13 cellular contexts compared by ENCODE assay signal in the genomic region with DNA sequence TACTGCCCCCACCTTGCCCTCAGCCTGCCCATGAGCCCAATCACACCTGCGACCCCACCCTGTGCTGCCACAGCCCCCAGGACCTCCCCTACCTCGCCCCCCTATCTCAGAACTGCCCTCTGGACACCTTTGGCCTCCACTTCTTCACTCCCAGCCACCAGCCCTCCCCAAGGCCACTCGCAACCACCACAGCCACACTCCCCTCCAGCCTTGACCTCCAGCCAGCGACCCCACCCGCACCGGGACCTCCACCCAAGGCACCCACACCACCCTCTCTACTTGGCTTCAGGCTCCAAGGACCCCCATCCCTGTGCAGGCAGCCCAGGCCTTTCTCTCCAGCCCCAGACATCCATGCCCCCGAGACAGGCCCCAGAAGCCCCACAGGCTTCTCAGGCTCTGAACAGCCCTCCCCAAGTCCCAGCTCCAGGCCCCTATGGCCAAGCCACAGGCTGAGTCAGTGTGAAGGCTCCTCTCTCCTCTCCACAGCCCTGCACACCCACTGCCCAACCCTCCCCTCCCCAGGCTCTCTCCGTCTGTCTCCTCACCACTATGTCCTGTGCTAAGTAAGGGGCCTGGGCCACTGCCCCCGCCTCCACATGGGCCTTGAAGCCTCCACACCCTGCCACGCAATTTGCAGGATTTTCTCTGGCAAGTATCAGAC. TPM values are rescaled to one million over a fixed set of nuclear protein-coding genes. Genes with fewer than 3 reads are reported as not detected.
A peak's percentile ranks its signal among the peaks of the same experiment; 100 is the strongest.
DNase-seq lines count a peak whose midpoint lies in the region; ATAC-seq and TF ChIP-seq lines count a peak whose summit lies in the region.
"Had no signal": no experiment of that assay in that cellular context is flagged by ENCODE, and none has a peak within 500 bp of the region (broad histone marks: within the 10 kb centered on the region; RNA-seq: fewer than 3 reads in every experiment).

No MANE protein-coding gene starts in this region.

- H3K4me2 ChIP-seq in BLaER1: peak overlapping the region; percentile 78

- 65 to 75% (median 66%) methylated on average over 10 of the region's 10 CpGs for WGBS in psoas muscle, 3 donors
- 83% methylated on average over 10 of the region's 10 CpGs for WGBS in prostate gland

- intact Hi-C loops in psoas muscle (cut with DNase I): loop anchor here in 1 of 2 donors (5.0 kb wide), 1 partner anchor 88 kb away; a partner anchor contains a TSS
- intact Hi-C loops in prostate gland (cut with DNase I): loop anchor here (5.0 kb wide), 1 partner anchor 138 kb away; a partner anchor contains a TSS

- no peak for DNase-seq in WERI-Rb-1
- peak; percentile 45 for DNase-seq in fibroblast of pulmonary artery (ENCODE audit: low read depth)
- DNase-seq in psoas muscle: no peak
- DNase-seq in NCI-H146 treated with DMSO at 0.1 percent for 48 hours (lab: John Stamatoyannopoulos, UW; ENCODE audit: unreplicated experiment): no peak
- no peak for DNase-seq in prostate gland (ENCODE audit: low spot score)
- no peak for DNase-seq in NCI-H2171 treated with DMSO at 0.1 percent for 48 hours (lab: John Stamatoyannopoulos, UW)
- DNase-seq: activated CD8-positive, alpha-beta memory T cell treated with anti-CD3 and anti-CD28 coated beads for 24 hours; immature natural killer cell; NCI-H1694 treated with DMSO at 0.1 percent for 48 hours; SIG-M5 had no signal

- peaks cover 23% of the 10 kb centered on the region for H3K27me3 ChIP-seq in BLaER1
- no peaks in the 10 kb centered on the region for H3K27me3 ChIP-seq in WERI-Rb-1 (ENCODE audit: insufficient read depth, low read depth, severe bottlenecking)
- no peaks in the 10 kb centered on the region for H3K27me3 ChIP-seq in psoas muscle (ENCODE audit: insufficient read depth in 3 of 3, low read length in 2 of 3)
- no peaks in the 10 kb centered on the region for H3K27me3 ChIP-seq in prostate gland (replicated peaks; ENCODE audit: insufficient read depth)
- H3K27me3 ChIP-seq: suprapubic skin had no signal

- ATAC-seq in psoas muscle: peak; percentile 12 to 19 (median 14)
- ATAC-seq in HG03354 (IDR thresholded peaks at IDR 0.05; ENCODE audit: poor library complexity, severe bottlenecking, unreplicated experiment): no peak

- no peak for TF ChIP-seq POLR2A in prostate gland (IDR thresholded peaks at IDR 0.05)

- H3K9ac ChIP-seq in BLaER1: 0 out of 2 replicates have a peak overlapping the region, but pooled peaks have one; percentile 46

- H3K9me3 ChIP-seq in BLaER1: no peaks in the 10 kb centered on the region
- H3K9me3 ChIP-seq in WERI-Rb-1 (ENCODE audit: severe bottlenecking): no peaks in the 10 kb centered on the region
- H3K9me3 ChIP-seq in psoas muscle: no peaks in the 10 kb centered on the region
- H3K9me3 ChIP-seq in prostate gland: no peaks in the 10 kb centered on the region
- H3K9me3 ChIP-seq: suprapubic skin had no signal

- no peaks in the 10 kb centered on the region for H4K20me1 ChIP-seq in BLaER1

- peaks cover 3% of the 10 kb centered on the region; the same call in 1 of the 2 replicates for H3K36me3 ChIP-seq in BLaER1
- peaks cover 40% of the 10 kb centered on the region for H3K36me3 ChIP-seq in WERI-Rb-1
- peaks cover 0 to 30% of the 10 kb centered on the region in 2 donors for H3K36me3 ChIP-seq in psoas muscle (ENCODE audit: insufficient read depth in 1 of 2, low read depth in 1 of 2)
- no peaks in the 10 kb centered on the region for H3K36me3 ChIP-seq in prostate gland

- H3K4me1 ChIP-seq in BLaER1 (peaks cover 88% of the 10 kb centered on the region), psoas muscle (peaks cover 41% of the 10 kb centered on the region), prostate gland (replicated peaks) (peaks cover 8% of the 10 kb centered on the region)

- TF ChIP-seq CTCF in WERI-Rb-1 (IDR thresholded peaks at IDR 0.05; ENCODE audit: low read depth, low read length): no peak
- TF ChIP-seq CTCF in fibroblast of pulmonary artery (IDR thresholded peaks at IDR 0.05; ENCODE audit: low read length, missing control alignments): no peak
- no peak for TF ChIP-seq CTCF in psoas muscle (IDR thresholded peaks at IDR 0.05)
- TF ChIP-seq CTCF in prostate gland (IDR thresholded peaks at IDR 0.05): no peak

- no peak overlapping the region for H3K4me3 ChIP-seq in BLaER1
- no peak overlapping the region for H3K4me3 ChIP-seq in WERI-Rb-1 (ENCODE audit: low read depth, low read length)
- peak overlapping the region; percentile 7 for H3K4me3 ChIP-seq in fibroblast of pulmonary artery (replicated peaks; ENCODE audit: low read depth, low read length)
- peak overlapping the region; percentile 78 for H3K4me3 ChIP-seq in psoas muscle
- no peak overlapping the region for H3K4me3 ChIP-seq in prostate gland
- H3K4me3 ChIP-seq: suprapubic skin had no signal

- peak overlapping the region; percentile 64; the same call in 1 of the 2 replicates for H3K27ac ChIP-seq in BLaER1
- peak overlapping the region; percentile 23; the same call in 1 of the 2 replicates for H3K27ac ChIP-seq in WERI-Rb-1
- peak overlapping the region; percentile 85 for H3K27ac ChIP-seq in psoas muscle
- no peak overlapping the region for H3K27ac ChIP-seq in prostate gland

RNA-seq across cellular contexts. Expression of a gene that starts 2.0 kb away (rescaled TPM):
- total RNA-seq in psoas muscle: 100 to 1,000 TPM; 369 to 854 (median 688) TPM
- 100 to 1,000 TPM; 310 to 845 (median 778) TPM for polyA plus RNA-seq in psoas muscle
- 100 to 1,000 TPM in 1 of 2 donors, 10 to 100 TPM in 1; 22.2 to 123 TPM for total RNA-seq in prostate gland

RNA-seq across cellular contexts. Expression of a gene that starts 21.0 kb away (rescaled TPM):
- total RNA-seq in psoas muscle (10 to 100 TPM; 31.7 to 80.4 (median 54.3) TPM), prostate gland (100 to 1,000 TPM in 1 of 2 donors, 10 to 100 TPM in 1; 24.3 to 336 TPM)
- polyA plus RNA-seq in psoas muscle: 10 to 100 TPM; 22.1 to 78.1 (median 28.6) TPM

RNA-seq across cellular contexts. Expression of a gene that starts 24.0 kb away (rescaled TPM):
- 10 to 100 TPM; 20.3 to 26.1 (median 24.4) TPM for total RNA-seq in psoas muscle
- 10 to 100 TPM; 18.5 to 35.5 (median 31.0) TPM for polyA plus RNA-seq in psoas muscle
- total RNA-seq in prostate gland: 10 to 100 TPM; 46.4 to 95.1 TPM

RNA-seq across cellular contexts. Expression of a gene that starts 41.4 kb away (rescaled TPM):
- 10 to 100 TPM in 3 of 4 donors, 1 to 10 TPM in 1; 8.9 to 52.6 (median 27.3) TPM for total RNA-seq in psoas muscle
- polyA plus RNA-seq in psoas muscle: 10 to 100 TPM; 14.0 to 31.4 (median 14.8) TPM
- total RNA-seq in prostate gland: 10 to 100 TPM; 21.8 to 47.0 TPM

RNA-seq across cellular contexts. Expression of a gene that starts 55.1 kb away (rescaled TPM):
- total RNA-seq in psoas muscle (under 1 TPM in 2 of 4 donors, not detected in 2; 0.40 to 0.44 TPM), prostate gland (10 to 100 TPM in 1 of 2 donors, 1 to 10 TPM in 1; 3.1 to 16.5 TPM)
- under 1 TPM in 2 of 3 donors, not detected in 1; 0.05 to 0.12 TPM for polyA plus RNA-seq in psoas muscle

Comparison
In these comparisons a context has a peak if more than half of its experiments do, and no peak if none do; other contexts are left out.
1. H3K27ac ChIP-seq: peak in BLaER1 (single experiment), WERI-Rb-1 (single experiment) and psoas muscle (single experiment); none in prostate gland (0 of 2).
2. H3K4me3 ChIP-seq: peak in fibroblast of pulmonary artery (single experiment) and psoas muscle (single experiment); none in BLaER1 (single experiment), WERI-Rb-1 (single experiment) and prostate gland (0 of 2).